Comparison of ENCODE assay signal across 8 cellular contexts in the genomic region with DNA sequence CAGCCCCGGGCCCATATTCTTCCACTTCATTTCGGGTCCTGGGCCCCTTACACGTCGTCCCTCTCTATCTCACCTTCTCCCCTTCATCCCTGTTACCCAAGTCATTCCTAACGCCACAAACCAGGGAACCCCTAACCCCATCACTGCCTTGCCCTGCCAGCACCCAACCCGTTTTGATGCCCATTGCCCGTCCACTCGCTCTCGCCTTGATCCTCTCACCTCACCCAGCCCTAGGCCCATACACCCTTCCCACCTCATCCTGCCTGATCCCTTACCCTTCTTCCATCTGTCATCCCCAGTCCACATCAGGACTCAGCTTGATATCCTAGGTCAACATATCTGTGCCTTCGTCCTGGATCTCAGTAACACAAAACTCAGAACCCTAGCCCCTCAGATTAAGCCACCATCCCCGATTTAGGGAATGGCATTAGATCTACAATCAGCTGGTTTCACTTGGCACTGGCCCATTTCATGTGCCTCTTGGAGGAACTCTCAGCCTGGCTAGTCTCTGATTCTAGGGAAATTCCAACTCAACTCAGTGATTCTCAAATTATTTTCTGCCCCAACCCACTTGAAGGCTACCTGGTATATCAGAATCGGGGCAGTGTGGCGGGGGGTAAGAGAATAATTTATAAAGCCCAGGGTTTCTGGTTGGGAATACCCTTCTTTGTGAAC. TPM values are rescaled to one million over a fixed set of nuclear protein-coding genes. Genes with fewer than 3 reads are reported as not detected.
DNase-seq lines count a peak whose midpoint lies in the region; ATAC-seq and TF ChIP-seq lines count a peak whose summit lies in the region.

No MANE protein-coding gene starts in this region.

- peak overlapping the region; percentile 70 for H3K4me3 ChIP-seq in H7 (ENCODE audit: insufficient read depth, low read depth, low read length)
- H3K4me3 ChIP-seq in iPS-11a (ENCODE audit: low read depth, low read length) = peak overlapping the region; percentile 92

- no peaks in the 10 kb centered on the region for H3K9me3 Mint-ChIP-seq in activated CD8-positive, alpha-beta T cell treated with anti-CD3 and anti-CD28 coated beads for 36 hours
- H3K9me3 Mint-ChIP-seq in stimulated activated memory B cell treated with anti-CD40 and anti-IgM and Interleukin-4, amounts not matched to agents 10 μg/mL and 1 μg/mL and 100 μg/mL, for 72 hours = no peaks in the 10 kb centered on the region

- H3K36me3 ChIP-seq in H7 (replicated peaks; ENCODE audit: control insufficient read depth, insufficient read depth, low read length) = peaks cover 15% of the 10 kb centered on the region

- CTCF ChIA-PET in activated CD8-positive, alpha-beta T cell treated with anti-CD3 and anti-CD28 coated beads for 36 hours (lab: Charles Lee) = interaction anchor here (0.9 kb wide), 1 partner anchor 21 kb away, joined by 4 read pairs; no protein-coding TSS in a partner anchor

- H3K4me3 Mint-ChIP-seq in activated CD8-positive, alpha-beta T cell treated with anti-CD3 and anti-CD28 coated beads for 36 hours = peak overlapping the region; percentile 99
- peak overlapping the region; percentile 90 for H3K4me3 Mint-ChIP-seq in stimulated activated memory B cell treated with anti-CD40 and anti-IgM and Interleukin-4, amounts not matched to agents 10 μg/mL and 1 μg/mL and 100 μg/mL, for 72 hours

- H3K4me1 Mint-ChIP-seq in activated CD8-positive, alpha-beta T cell treated with anti-CD3 and anti-CD28 coated beads for 36 hours (ENCODE audit: low read depth) = peaks cover 39% of the 10 kb centered on the region
- H3K4me1 Mint-ChIP-seq in stimulated activated memory B cell treated with anti-CD40 and anti-IgM and Interleukin-4, amounts not matched to agents 10 μg/mL and 1 μg/mL and 100 μg/mL, for 72 hours = peaks cover 40% of the 10 kb centered on the region

- no peaks in the 10 kb centered on the region for H3K27me3 Mint-ChIP-seq in activated CD8-positive, alpha-beta T cell treated with anti-CD3 and anti-CD28 coated beads for 36 hours
- H3K27me3 Mint-ChIP-seq in stimulated activated memory B cell treated with anti-CD40 and anti-IgM and Interleukin-4, amounts not matched to agents 10 μg/mL and 1 μg/mL and 100 μg/mL, for 72 hours = no peaks in the 10 kb centered on the region

- peak overlapping the region; percentile 96 for H3K27ac Mint-ChIP-seq in activated CD8-positive, alpha-beta T cell treated with anti-CD3 and anti-CD28 coated beads for 36 hours
- peak overlapping the region; percentile 93 for H3K27ac Mint-ChIP-seq in stimulated activated memory B cell treated with anti-CD40 and anti-IgM and Interleukin-4, amounts not matched to agents 10 μg/mL and 1 μg/mL and 100 μg/mL, for 72 hours

- no peaks in the 10 kb centered on the region for H3K27me3 ChIP-seq in H7 (ENCODE audit: control insufficient read depth, insufficient read depth, low read length)

- intact Hi-C loops in activated CD8-positive, alpha-beta T cell treated with anti-CD3 and anti-CD28 coated beads for 36 hours (cut with micrococcal nuclease) = loop anchor here (2.0 kb wide), 1 partner anchor 25 kb away; the partner anchor contains the start of gene NFX1

- TF ChIP-seq CTCF in activated CD8-positive, alpha-beta T cell treated with anti-CD3 and anti-CD28 coated beads for 36 hours (IDR thresholded peaks at IDR 0.05) = no peak

- no peak for ATAC-seq in activated CD8-positive, alpha-beta T cell treated with anti-CD3 and anti-CD28 coated beads for 36 hours
- no peak for ATAC-seq in stimulated activated memory B cell treated with anti-CD40 and anti-IgM and Interleukin-4, amounts not matched to agents 10 μg/mL and 1 μg/mL and 100 μg/mL, for 72 hours
- ATAC-seq in GM21390 (IDR thresholded peaks at IDR 0.05; ENCODE audit: unreplicated experiment) (no peak), GM18519 (IDR thresholded peaks at IDR 0.05; ENCODE audit: low FRiP score, unreplicated experiment) (no peak)

- DNase-seq in H7 = peak; percentile 28
- no peak for DNase-seq in activated CD8-positive, alpha-beta T cell treated with anti-CD3 and anti-CD28 coated beads for 36 hours
- DNase-seq in effector CD8-positive, alpha-beta T cell (lab: John Stamatoyannopoulos, UW) = no peak
- no peak for DNase-seq in stimulated activated CD4-positive, alpha-beta T cell treated with anti-CD3 and anti-CD28 coated beads, Interleukin-2, amount 100 ng/mL, for 24 hours

- H3K36me3 Mint-ChIP-seq in activated CD8-positive, alpha-beta T cell treated with anti-CD3 and anti-CD28 coated beads for 36 hours (ENCODE audit: low read depth) = peaks cover 52% of the 10 kb centered on the region
- peaks cover 20% of the 10 kb centered on the region for H3K36me3 Mint-ChIP-seq in stimulated activated memory B cell treated with anti-CD40 and anti-IgM and Interleukin-4, amounts not matched to agents 10 μg/mL and 1 μg/mL and 100 μg/mL, for 72 hours

- POLR2A ChIA-PET in activated CD8-positive, alpha-beta T cell treated with anti-CD3 and anti-CD28 coated beads for 36 hours (lab: Charles Lee) = interaction anchor here (0.7 to 3.6 kb wide), 5 partner anchors 8 to 190 kb away, joined by 3 to 20 read pairs (median 4); partner anchors contain the start of genes NFX1 and SMU1

RNA-seq across cellular contexts. Expression of gene CHMP5, which starts 0.5 kb away (rescaled TPM):
- total RNA-seq in H7 (2014; rRNA removed; shearing (Covaris generic)) = 44.6 and 60.0 TPM in 2 replicates
- 10 to 100 TPM; 64.6 to 74.2 TPM for total RNA-seq in activated CD8-positive, alpha-beta T cell treated with anti-CD3 and anti-CD28 coated beads for 36 hours

RNA-seq across cellular contexts. Expression of gene BAG1, which starts 0.8 kb away (rescaled TPM):
- total RNA-seq in H7 (2014; rRNA removed; shearing (Covaris generic)) = 27.8 and 28.7 TPM in 2 replicates
- 10 to 100 TPM; 55.6 to 61.6 TPM for total RNA-seq in activated CD8-positive, alpha-beta T cell treated with anti-CD3 and anti-CD28 coated beads for 36 hours

RNA-seq across cellular contexts. Expression of gene NFX1, which starts 25.0 kb away (rescaled TPM):
- total RNA-seq in H7 (2014; rRNA removed; shearing (Covaris generic)) = 14.0 and 21.9 TPM in 2 replicates
- 10 to 100 TPM; 37.4 to 38.9 TPM for total RNA-seq in activated CD8-positive, alpha-beta T cell treated with anti-CD3 and anti-CD28 coated beads for 36 hours

RNA-seq across cellular contexts. Expression of gene SPINK4, which starts 25.4 kb away (rescaled TPM):
- total RNA-seq in H7 (2014; rRNA removed; shearing (Covaris generic)) = not detected in 2 replicates
- not detected for total RNA-seq in activated CD8-positive, alpha-beta T cell treated with anti-CD3 and anti-CD28 coated beads for 36 hours
